1 cellular context compared by ENCODE assay signal in the genomic region with DNA sequence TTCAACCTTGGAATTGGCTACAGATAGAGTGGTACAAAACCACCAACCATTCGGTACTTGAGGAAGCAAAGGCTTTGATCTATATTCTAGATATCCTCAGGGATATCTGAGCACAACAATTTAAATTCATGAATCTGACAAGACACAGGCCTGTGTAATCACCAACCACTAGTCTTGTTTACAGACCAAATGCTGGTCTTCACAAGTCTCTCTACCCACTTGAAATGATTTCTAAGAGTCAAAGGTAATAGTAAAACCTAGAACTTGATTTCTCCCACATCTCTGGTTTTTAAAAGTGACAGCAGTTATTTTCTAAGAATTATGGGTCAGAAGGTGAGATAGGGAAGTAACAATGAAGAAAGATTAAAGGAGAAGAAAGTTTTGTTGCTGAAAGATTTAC.
TF ChIP-seq lines count a peak whose summit lies in the region.

No MANE protein-coding gene starts in this region.

TF ChIP-seq in GM12878, 131 proteins besides CTCF, POLR2A, EP300 and RAD21 (continued from another document):
- TF ChIP-seq BACH1 (IDR thresholded peaks at IDR 0.05; ENCODE audit: borderline replicate concordance) (no peak), CBX3 (IDR thresholded peaks at IDR 0.05; ENCODE audit: borderline replicate concordance, low read depth) (no peak)
- TF ChIP-seq, protein P1, sequence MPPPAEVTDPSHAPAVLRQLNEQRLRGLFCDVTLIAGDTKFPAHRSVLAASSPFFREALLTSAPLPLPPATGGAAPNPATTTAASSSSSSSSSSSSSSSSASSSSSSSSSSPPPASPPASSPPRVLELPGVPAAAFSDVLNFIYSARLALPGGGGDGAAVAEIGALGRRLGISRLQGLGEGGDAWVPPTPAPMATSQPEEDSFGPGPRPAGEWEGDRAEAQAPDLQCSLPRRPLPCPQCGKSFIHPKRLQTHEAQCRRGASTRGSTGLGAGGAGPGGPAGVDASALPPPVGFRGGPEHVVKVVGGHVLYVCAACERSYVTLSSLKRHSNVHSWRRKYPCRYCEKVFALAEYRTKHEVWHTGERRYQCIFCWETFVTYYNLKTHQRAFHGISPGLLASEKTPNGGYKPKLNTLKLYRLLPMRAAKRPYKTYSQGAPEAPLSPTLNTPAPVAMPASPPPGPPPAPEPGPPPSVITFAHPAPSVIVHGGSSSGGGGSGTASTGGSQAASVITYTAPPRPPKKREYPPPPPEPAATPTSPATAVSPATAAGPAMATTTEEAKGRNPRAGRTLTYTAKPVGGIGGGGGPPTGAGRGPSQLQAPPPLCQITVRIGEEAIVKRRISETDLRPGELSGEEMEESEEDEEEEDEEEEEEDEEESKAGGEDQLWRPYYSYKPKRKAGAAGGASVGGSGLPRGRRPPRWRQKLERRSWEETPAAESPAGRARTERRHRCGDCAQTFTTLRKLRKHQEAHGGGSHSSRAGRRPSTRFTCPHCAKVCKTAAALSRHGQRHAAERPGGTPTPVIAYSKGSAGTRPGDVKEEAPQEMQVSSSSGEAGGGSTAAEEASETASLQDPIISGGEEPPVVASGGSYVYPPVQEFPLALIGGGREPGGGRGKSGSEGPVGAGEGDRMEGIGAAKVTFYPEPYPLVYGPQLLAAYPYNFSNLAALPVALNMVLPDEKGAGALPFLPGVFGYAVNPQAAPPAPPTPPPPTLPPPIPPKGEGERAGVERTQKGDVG (CRISPR knock-in tag; IDR thresholded peaks at IDR 0.05) = no peak
